12 cellular contexts compared by ENCODE assay signal in the genomic region with DNA sequence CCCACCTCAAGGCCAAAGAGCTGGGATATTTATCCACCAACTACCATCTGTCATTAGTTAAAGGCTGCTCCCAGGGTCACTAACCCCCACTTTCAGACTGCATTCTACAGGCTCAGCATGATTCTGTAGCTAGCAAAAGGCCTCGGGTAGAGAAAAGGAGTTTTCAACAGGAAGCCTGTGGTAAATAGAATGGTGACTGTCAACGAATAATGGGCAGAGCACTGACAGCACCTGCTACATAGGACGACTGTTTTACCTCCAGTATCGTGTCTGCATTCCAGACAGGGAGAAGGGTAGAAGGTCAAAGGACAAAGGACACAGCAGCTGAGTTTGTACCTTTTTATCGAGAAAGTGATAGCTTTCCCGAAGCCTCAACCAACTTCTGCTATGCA. TPM values are rescaled to one million over a fixed set of nuclear protein-coding genes. Genes with fewer than 3 reads are reported as not detected.
DNase-seq lines count a peak whose midpoint lies in the region; ATAC-seq and TF ChIP-seq lines count a peak whose summit lies in the region.
"Had no signal": no experiment of that assay in that cellular context is flagged by ENCODE, and none has a peak within 500 bp of the region (broad histone marks: within the 10 kb centered on the region; RNA-seq: fewer than 3 reads in every experiment).

No MANE protein-coding gene starts in this region.

- H3K27me3 ChIP-seq in right cardiac atrium (ENCODE audit: control insufficient read depth, insufficient read depth) (no peaks in the 10 kb centered on the region), colonic mucosa (no peaks in the 10 kb centered on the region)
- H3K27me3 ChIP-seq: cardiac muscle cell, foreskin keratinocyte had no signal

- H3K9me3 ChIP-seq in right cardiac atrium (ENCODE audit: control insufficient read depth, low read length) (no peaks in the 10 kb centered on the region), KOPT-K1 (ENCODE audit: insufficient read depth, low read length, poor library complexity, severe bottlenecking) (no peaks in the 10 kb centered on the region), colonic mucosa (no peaks in the 10 kb centered on the region)

- TF ChIP-seq CTCF in colonic mucosa (IDR thresholded peaks at IDR 0.05): no peak

- WGBS in right cardiac atrium: 49% methylated on average over 6 of the region's 6 CpGs

- H3K4me1 ChIP-seq in right cardiac atrium (ENCODE audit: control insufficient read depth, insufficient read depth, low read length) (peaks cover 14% of the 10 kb centered on the region), colonic mucosa (no peaks in the 10 kb centered on the region)
- H3K4me1 ChIP-seq: foreskin keratinocyte had no signal

- ATAC-seq in right cardiac atrium (peak in 1 of 2 donors; percentile 12), Right ventricle myocardium superior (ENCODE audit: poor library complexity) (no peak), HG02763 (IDR thresholded peaks at IDR 0.05; ENCODE audit: unreplicated experiment) (peak; percentile 60)
- ATAC-seq: foreskin keratinocyte had no signal

- H3K9ac ChIP-seq in colonic mucosa (ENCODE audit: low read depth in 2 of 2, low read length in 2 of 2): no peak overlapping the region

- H3K36me3 ChIP-seq in KOPT-K1 (ENCODE audit: insufficient read depth, low read length): peaks cover 25% of the 10 kb centered on the region
- no peaks in the 10 kb centered on the region for H3K36me3 ChIP-seq in colonic mucosa
- H3K36me3 ChIP-seq: cardiac muscle cell had no signal

- no peak for DNase-seq in right cardiac atrium
- no peak for DNase-seq in Right ventricle myocardium superior
- DNase-seq in DMS53 treated with DMSO at 0.1 percent for 48 hours (lab: John Stamatoyannopoulos, UW; ENCODE audit: unreplicated experiment): no peak
- DNase-seq in AG08396 (ENCODE audit: low spot score): no peak
- DNase-seq in colonic mucosa: no peak
- no peak for DNase-seq in NCI-H1417 treated with DMSO at 0.1 percent for 48 hours (lab: John Stamatoyannopoulos, UW)
- DNase-seq: foreskin keratinocyte, mammary epithelial cell, NCI-H2171 had no signal

- H3K4me3 ChIP-seq in right cardiac atrium (ENCODE audit: low read length) (no peak overlapping the region), colonic mucosa (no peak overlapping the region)
- H3K4me3 ChIP-seq: cardiac muscle cell had no signal

- peak overlapping the region; percentile 58 for H3K27ac ChIP-seq in right cardiac atrium (ENCODE audit: low read length)
- H3K27ac ChIP-seq in KOPT-K1 (ENCODE audit: low read depth, low read length, poor library complexity, severe bottlenecking): peak overlapping the region; percentile 84
- no peak overlapping the region for H3K27ac ChIP-seq in colonic mucosa
- H3K27ac ChIP-seq: cardiac muscle cell, foreskin keratinocyte had no signal

- intact Hi-C loops in right cardiac atrium (cut with DNase I): no loop called here
- intact Hi-C loops in Right ventricle myocardium superior (cut with DNase I): no loop called here
- intact Hi-C loops in colonic mucosa (cut with DNase I): no loop called here

RNA-seq across cellular contexts. Expression of gene MFAP3, which starts 20.3 kb away (rescaled TPM):
- 10 to 100 TPM; 24.0 to 32.7 (median 30.9) TPM for total RNA-seq in right cardiac atrium
- 4.8 TPM for polyA plus RNA-seq in right cardiac atrium
- total RNA-seq in Right ventricle myocardium superior: 27.2 TPM
- total RNA-seq in colonic mucosa: 10 to 100 TPM; 20.0 to 32.4 TPM

RNA-seq across cellular contexts. Expression of gene FAM114A2, which starts 20.3 kb away (rescaled TPM):
- total RNA-seq in right cardiac atrium: 10 to 100 TPM; 28.9 to 46.3 (median 39.4) TPM
- 9.8 TPM for polyA plus RNA-seq in right cardiac atrium
- 29.6 TPM for total RNA-seq in Right ventricle myocardium superior
- total RNA-seq in colonic mucosa: 10 to 100 TPM; 15.8 to 16.0 TPM
